ENCODE assay signal across 1 cellular context in the genomic region with DNA sequence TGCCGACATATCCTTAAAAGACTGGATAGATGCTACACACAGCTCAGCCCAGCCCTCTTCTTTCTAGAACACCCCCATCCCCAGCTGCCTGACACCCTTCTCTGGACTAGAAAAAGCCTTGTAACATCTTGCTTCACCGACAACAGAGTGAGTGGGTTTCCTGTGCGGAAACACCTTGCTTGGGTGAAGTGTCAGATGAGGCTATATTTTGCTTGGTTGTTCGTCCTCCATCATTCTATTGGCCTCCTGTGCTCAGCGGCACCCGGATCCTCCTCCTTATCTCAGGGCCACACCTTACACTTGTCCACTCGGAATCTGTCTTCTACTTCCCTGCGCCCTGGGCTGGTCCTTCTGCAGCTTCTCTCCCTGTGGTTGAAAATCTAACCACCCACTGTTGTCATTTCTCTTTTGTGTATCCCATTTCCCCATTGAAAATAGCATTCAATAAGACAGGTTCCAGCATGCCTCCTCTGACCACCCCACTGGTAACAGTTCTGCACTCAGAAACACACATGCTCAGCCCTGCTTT.
A peak's percentile ranks its signal among the peaks of the same experiment; 100 is the strongest.
TF ChIP-seq lines count a peak whose summit lies in the region.

No MANE protein-coding gene starts in this region.

TF ChIP-seq in K562, 482 proteins besides CTCF, POLR2A, EP300 and RAD21 (continued from another document and continues in another):
- TF ChIP-seq, protein P1, sequence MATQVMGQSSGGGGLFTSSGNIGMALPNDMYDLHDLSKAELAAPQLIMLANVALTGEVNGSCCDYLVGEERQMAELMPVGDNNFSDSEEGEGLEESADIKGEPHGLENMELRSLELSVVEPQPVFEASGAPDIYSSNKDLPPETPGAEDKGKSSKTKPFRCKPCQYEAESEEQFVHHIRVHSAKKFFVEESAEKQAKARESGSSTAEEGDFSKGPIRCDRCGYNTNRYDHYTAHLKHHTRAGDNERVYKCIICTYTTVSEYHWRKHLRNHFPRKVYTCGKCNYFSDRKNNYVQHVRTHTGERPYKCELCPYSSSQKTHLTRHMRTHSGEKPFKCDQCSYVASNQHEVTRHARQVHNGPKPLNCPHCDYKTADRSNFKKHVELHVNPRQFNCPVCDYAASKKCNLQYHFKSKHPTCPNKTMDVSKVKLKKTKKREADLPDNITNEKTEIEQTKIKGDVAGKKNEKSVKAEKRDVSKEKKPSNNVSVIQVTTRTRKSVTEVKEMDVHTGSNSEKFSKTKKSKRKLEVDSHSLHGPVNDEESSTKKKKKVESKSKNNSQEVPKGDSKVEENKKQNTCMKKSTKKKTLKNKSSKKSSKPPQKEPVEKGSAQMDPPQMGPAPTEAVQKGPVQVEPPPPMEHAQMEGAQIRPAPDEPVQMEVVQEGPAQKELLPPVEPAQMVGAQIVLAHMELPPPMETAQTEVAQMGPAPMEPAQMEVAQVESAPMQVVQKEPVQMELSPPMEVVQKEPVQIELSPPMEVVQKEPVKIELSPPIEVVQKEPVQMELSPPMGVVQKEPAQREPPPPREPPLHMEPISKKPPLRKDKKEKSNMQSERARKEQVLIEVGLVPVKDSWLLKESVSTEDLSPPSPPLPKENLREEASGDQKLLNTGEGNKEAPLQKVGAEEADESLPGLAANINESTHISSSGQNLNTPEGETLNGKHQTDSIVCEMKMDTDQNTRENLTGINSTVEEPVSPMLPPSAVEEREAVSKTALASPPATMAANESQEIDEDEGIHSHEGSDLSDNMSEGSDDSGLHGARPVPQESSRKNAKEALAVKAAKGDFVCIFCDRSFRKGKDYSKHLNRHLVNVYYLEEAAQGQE (CRISPR knock-in tag; IDR thresholded peaks at IDR 0.05; ENCODE audit: low read depth), result no peak
- TF ChIP-seq ZFP36 (IDR thresholded peaks at IDR 0.05; ENCODE audit: low read depth, low read length, partially characterized antibody) (no peak), STAT5A (IDR thresholded peaks at IDR 0.05; ENCODE audit: borderline replicate concordance, low read length) (peak; percentile 76; the same call in 1 of the 2 replicates), SIN3A (IDR thresholded peaks at IDR 0.05; ENCODE audit: borderline replicate concordance in 2 of 2, control insufficient read depth in 1 of 2, low read depth in 2 of 2, low read length in 2 of 2) (0 out of 4 replicates have a peak, but pooled peaks of 1 of the 2 experiments have one; percentile 8), ILK (tag; IDR thresholded peaks at IDR 0.05; ENCODE audit: borderline replicate concordance, low read depth) (no peak), PHB2 (IDR thresholded peaks at IDR 0.05; ENCODE audit: low read depth) (peak; percentile 47; the same call in 1 of the 2 replicates), RBM15 (IDR thresholded peaks at IDR 0.05; ENCODE audit: insufficient read depth, low read length) (no peak), TAF1 (IDR thresholded peaks at IDR 0.05; ENCODE audit: control insufficient read depth, extremely low read depth, insufficient read depth, low read length, severe bottlenecking) (no peak), DIDO1 (tag; IDR thresholded peaks at IDR 0.05; ENCODE audit: low read depth) (no peak), DPF2 (IDR thresholded peaks at IDR 0.05) (peak; percentile 91), CCNT2 (IDR thresholded peaks at IDR 0.05; ENCODE audit: borderline replicate concordance, extremely low read depth, insufficient read length, low read depth, low read length) (no peak), SPI1 (IDR thresholded peaks at IDR 0.05; ENCODE audit: borderline replicate concordance, low read depth, low read length) (peak; percentile 72), SRSF7 (optimal IDR thresholded peaks at IDR 0.05; ENCODE audit: low read depth, low read length) (no peak), ZEB2 (IDR thresholded peaks at IDR 0.05) (peak; percentile 96), POLR2G (IDR thresholded peaks at IDR 0.05; ENCODE audit: low read depth, low read length) (no peak), SMAD1 (IDR thresholded peaks at IDR 0.05; ENCODE audit: low read depth, low read length, partially characterized antibody) (no peak), RBBP5 (IDR thresholded peaks at IDR 0.05; ENCODE audit: borderline replicate concordance, insufficient read depth, low read length, poor library complexity, severe bottlenecking) (no peak), TAL1 (IDR thresholded peaks at IDR 0.05) (peak; percentile 89), LARP7 (IDR thresholded peaks at IDR 0.05) (no peak), GTF2E2 (tag; IDR thresholded peaks at IDR 0.05) (no peak), HIVEP1 (CRISPR knock-in tag; IDR thresholded peaks at IDR 0.05) (no peak), ARID1B (IDR thresholded peaks at IDR 0.05) (peak; percentile 95), ILF3 (IDR thresholded peaks at IDR 0.05; ENCODE audit: borderline replicate concordance) (no peak), FOXA1 (IDR thresholded peaks at IDR 0.05; ENCODE audit: borderline replicate concordance) (no peak), ZNF316 (IDR thresholded peaks at IDR 0.05) (no peak), CREBBP (IDR thresholded peaks at IDR 0.05; ENCODE audit: low read depth, low read length) (no peak), HDAC2 (IDR thresholded peaks at IDR 0.05) (peak; percentile 89), GATAD2A (IDR thresholded peaks at IDR 0.05) (no peak), TCF3 (CRISPR knock-in tag; IDR thresholded peaks at IDR 0.05) (peak; percentile 95), SMARCA4 (IDR thresholded peaks at IDR 0.05) (peak; percentile 88), MXI1 (IDR thresholded peaks at IDR 0.05; ENCODE audit: low read depth, low read length) (no peak), ZNF282 (CRISPR knock-in tag; IDR thresholded peaks at IDR 0.05) (no peak)
- TF ChIP-seq, protein P2, sequence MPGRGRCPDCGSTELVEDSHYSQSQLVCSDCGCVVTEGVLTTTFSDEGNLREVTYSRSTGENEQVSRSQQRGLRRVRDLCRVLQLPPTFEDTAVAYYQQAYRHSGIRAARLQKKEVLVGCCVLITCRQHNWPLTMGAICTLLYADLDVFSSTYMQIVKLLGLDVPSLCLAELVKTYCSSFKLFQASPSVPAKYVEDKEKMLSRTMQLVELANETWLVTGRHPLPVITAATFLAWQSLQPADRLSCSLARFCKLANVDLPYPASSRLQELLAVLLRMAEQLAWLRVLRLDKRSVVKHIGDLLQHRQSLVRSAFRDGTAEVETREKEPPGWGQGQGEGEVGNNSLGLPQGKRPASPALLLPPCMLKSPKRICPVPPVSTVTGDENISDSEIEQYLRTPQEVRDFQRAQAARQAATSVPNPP (IDR thresholded peaks at IDR 0.05; ENCODE audit: borderline replicate concordance, insufficient read depth, insufficient read length), result no peak
- TF ChIP-seq, protein P3, sequence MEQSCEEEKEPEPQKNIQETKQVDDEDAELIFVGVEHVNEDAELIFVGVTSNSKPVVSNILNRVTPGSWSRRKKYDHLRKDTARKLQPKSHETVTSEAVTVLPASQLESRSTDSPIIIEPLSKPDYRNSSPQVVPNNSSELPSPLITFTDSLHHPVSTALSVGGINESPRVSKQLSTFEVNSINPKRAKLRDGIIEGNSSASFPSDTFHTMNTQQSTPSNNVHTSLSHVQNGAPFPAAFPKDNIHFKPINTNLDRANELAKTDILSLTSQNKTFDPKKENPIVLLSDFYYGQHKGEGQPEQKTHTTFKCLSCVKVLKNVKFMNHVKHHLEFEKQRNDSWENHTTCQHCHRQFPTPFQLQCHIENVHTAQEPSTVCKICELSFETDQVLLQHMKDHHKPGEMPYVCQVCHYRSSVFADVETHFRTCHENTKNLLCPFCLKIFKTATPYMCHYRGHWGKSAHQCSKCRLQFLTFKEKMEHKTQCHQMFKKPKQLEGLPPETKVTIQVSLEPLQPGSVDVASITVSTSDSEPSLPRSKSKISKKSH (CRISPR knock-in tag; IDR thresholded peaks at IDR 0.05), result no peak
- TF ChIP-seq, protein P4, sequence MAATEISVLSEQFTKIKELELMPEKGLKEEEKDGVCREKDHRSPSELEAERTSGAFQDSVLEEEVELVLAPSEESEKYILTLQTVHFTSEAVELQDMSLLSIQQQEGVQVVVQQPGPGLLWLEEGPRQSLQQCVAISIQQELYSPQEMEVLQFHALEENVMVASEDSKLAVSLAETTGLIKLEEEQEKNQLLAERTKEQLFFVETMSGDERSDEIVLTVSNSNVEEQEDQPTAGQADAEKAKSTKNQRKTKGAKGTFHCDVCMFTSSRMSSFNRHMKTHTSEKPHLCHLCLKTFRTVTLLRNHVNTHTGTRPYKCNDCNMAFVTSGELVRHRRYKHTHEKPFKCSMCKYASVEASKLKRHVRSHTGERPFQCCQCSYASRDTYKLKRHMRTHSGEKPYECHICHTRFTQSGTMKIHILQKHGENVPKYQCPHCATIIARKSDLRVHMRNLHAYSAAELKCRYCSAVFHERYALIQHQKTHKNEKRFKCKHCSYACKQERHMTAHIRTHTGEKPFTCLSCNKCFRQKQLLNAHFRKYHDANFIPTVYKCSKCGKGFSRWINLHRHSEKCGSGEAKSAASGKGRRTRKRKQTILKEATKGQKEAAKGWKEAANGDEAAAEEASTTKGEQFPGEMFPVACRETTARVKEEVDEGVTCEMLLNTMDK (IDR thresholded peaks at IDR 0.05; ENCODE audit: borderline replicate concordance, insufficient read depth, low read depth, low read length, poor library complexity, severe bottlenecking), result no peak
- TF ChIP-seq, protein P5, sequence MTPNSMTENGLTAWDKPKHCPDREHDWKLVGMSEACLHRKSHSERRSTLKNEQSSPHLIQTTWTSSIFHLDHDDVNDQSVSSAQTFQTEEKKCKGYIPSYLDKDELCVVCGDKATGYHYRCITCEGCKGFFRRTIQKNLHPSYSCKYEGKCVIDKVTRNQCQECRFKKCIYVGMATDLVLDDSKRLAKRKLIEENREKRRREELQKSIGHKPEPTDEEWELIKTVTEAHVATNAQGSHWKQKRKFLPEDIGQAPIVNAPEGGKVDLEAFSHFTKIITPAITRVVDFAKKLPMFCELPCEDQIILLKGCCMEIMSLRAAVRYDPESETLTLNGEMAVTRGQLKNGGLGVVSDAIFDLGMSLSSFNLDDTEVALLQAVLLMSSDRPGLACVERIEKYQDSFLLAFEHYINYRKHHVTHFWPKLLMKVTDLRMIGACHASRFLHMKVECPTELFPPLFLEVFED (CRISPR knock-in tag; conservative IDR thresholded peaks at IDR 0.05), result no peak
- TF ChIP-seq, protein P6, sequence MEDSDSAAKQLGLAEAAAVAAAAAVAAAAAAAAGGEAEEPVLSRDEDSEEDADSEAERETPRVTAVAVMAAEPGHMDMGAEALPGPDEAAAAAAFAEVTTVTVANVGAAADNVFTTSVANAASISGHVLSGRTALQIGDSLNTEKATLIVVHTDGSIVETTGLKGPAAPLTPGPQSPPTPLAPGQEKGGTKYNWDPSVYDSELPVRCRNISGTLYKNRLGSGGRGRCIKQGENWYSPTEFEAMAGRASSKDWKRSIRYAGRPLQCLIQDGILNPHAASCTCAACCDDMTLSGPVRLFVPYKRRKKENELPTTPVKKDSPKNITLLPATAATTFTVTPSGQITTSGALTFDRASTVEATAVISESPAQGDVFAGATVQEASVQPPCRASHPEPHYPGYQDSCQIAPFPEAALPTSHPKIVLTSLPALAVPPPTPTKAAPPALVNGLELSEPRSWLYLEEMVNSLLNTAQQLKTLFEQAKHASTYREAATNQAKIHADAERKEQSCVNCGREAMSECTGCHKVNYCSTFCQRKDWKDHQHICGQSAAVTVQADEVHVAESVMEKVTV (CRISPR knock-in tag; IDR thresholded peaks at IDR 0.05), result no peak
- TF ChIP-seq, protein P7, sequence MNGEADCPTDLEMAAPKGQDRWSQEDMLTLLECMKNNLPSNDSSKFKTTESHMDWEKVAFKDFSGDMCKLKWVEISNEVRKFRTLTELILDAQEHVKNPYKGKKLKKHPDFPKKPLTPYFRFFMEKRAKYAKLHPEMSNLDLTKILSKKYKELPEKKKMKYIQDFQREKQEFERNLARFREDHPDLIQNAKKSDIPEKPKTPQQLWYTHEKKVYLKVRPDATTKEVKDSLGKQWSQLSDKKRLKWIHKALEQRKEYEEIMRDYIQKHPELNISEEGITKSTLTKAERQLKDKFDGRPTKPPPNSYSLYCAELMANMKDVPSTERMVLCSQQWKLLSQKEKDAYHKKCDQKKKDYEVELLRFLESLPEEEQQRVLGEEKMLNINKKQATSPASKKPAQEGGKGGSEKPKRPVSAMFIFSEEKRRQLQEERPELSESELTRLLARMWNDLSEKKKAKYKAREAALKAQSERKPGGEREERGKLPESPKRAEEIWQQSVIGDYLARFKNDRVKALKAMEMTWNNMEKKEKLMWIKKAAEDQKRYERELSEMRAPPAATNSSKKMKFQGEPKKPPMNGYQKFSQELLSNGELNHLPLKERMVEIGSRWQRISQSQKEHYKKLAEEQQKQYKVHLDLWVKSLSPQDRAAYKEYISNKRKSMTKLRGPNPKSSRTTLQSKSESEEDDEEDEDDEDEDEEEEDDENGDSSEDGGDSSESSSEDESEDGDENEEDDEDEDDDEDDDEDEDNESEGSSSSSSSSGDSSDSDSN (IDR thresholded peaks at IDR 0.05; ENCODE audit: borderline replicate concordance in 1 of 2, low read depth in 2 of 2, low read length in 2 of 2), result no peak
- TF ChIP-seq, protein P8, sequence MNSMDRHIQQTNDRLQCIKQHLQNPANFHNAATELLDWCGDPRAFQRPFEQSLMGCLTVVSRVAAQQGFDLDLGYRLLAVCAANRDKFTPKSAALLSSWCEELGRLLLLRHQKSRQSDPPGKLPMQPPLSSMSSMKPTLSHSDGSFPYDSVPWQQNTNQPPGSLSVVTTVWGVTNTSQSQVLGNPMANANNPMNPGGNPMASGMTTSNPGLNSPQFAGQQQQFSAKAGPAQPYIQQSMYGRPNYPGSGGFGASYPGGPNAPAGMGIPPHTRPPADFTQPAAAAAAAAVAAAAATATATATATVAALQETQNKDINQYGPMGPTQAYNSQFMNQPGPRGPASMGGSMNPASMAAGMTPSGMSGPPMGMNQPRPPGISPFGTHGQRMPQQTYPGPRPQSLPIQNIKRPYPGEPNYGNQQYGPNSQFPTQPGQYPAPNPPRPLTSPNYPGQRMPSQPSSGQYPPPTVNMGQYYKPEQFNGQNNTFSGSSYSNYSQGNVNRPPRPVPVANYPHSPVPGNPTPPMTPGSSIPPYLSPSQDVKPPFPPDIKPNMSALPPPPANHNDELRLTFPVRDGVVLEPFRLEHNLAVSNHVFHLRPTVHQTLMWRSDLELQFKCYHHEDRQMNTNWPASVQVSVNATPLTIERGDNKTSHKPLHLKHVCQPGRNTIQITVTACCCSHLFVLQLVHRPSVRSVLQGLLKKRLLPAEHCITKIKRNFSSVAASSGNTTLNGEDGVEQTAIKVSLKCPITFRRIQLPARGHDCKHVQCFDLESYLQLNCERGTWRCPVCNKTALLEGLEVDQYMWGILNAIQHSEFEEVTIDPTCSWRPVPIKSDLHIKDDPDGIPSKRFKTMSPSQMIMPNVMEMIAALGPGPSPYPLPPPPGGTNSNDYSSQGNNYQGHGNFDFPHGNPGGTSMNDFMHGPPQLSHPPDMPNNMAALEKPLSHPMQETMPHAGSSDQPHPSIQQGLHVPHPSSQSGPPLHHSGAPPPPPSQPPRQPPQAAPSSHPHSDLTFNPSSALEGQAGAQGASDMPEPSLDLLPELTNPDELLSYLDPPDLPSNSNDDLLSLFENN (IDR thresholded peaks at IDR 0.05; ENCODE audit: low read depth in 2 of 2, low read length in 2 of 2), result 0 out of 4 replicates have a peak, but pooled peaks of 1 of the 2 experiments have one; percentile 53
- TF ChIP-seq, protein P9, sequence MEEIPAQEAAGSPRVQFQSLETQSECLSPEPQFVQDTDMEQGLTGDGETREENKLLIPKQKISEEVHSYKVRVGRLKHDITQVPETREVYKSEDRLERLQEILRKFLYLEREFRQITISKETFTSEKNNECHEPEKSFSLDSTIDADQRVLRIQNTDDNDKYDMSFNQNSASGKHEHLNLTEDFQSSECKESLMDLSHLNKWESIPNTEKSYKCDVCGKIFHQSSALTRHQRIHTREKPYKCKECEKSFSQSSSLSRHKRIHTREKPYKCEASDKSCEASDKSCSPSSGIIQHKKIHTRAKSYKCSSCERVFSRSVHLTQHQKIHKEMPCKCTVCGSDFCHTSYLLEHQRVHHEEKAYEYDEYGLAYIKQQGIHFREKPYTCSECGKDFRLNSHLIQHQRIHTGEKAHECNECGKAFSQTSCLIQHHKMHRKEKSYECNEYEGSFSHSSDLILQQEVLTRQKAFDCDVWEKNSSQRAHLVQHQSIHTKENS (CRISPR knock-in tag; IDR thresholded peaks at IDR 0.05), result no peak
